17 cellular contexts compared by ENCODE assay signal in the genomic region with DNA sequence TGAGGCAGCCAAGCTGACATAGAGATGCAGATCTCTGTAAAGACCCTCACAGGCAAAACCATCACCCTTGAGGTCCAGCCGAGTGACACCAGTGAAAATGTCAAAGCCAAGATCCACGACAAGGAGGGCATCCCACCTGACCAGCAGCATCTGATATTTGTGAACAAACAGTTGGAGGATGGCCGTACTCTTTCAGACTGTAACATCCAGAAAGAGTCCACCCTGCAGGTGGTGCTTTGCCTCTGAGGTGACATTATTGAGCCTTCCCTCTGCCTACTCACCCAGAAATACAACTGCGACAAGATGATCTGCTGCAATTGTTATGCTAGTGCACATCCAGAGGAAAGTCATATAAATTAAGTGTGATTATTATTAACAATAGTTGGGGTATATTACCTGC. TPM values are rescaled to one million over a fixed set of nuclear protein-coding genes. Genes with fewer than 3 reads are reported as not detected.
DNase-seq lines count a peak whose midpoint lies in the region; ATAC-seq and TF ChIP-seq lines count a peak whose summit lies in the region.
"Had no signal": no experiment of that assay in that cellular context is flagged by ENCODE, and none has a peak within 500 bp of the region (broad histone marks: within the 10 kb centered on the region; RNA-seq: fewer than 3 reads in every experiment).

No MANE protein-coding gene starts in this region.

- no peak overlapping the region for H3K4me3 ChIP-seq in GM23338
- H3K4me3 ChIP-seq: BLaER1 had no signal

- no peak overlapping the region for H2AFZ ChIP-seq in GM23338

- no peaks in the 10 kb centered on the region for H3K27me3 ChIP-seq in GM23338 (ENCODE audit: insufficient read depth)
- H3K27me3 ChIP-seq: BLaER1 had no signal

- no peaks in the 10 kb centered on the region for H3K4me1 ChIP-seq in GM23338 (ENCODE audit: insufficient read depth)
- H3K4me1 ChIP-seq: BLaER1 had no signal

- no peaks in the 10 kb centered on the region for H3K9me3 Mint-ChIP-seq in activated naive CD8-positive, alpha-beta T cell treated with anti-CD3 and anti-CD28 coated beads for 36 hours
- H3K9me3 Mint-ChIP-seq in activated naive CD8-positive, alpha-beta T cell treated with anti-CD3 and anti-CD28 coated beads, Interleukin-2, amount 50 U/mL, for 24 hours, result no peaks in the 10 kb centered on the region
- H3K9me3 Mint-ChIP-seq in GM23338, result no peaks in the 10 kb centered on the region
- H3K9me3 Mint-ChIP-seq in mesothelial cell of epicardium, result no peaks in the 10 kb centered on the region
- H3K9me3 Mint-ChIP-seq: CD4-positive, CD25-positive, alpha-beta regulatory T cell; CD8-positive, alpha-beta memory T cell had no signal

- H3K9me2 ChIP-seq in GM23338 (ENCODE audit: insufficient read depth), result no peaks in the 10 kb centered on the region

- H3K4me3 Mint-ChIP-seq in activated naive CD8-positive, alpha-beta T cell treated with anti-CD3 and anti-CD28 coated beads for 36 hours, result no peak overlapping the region
- H3K4me3 Mint-ChIP-seq in activated naive CD8-positive, alpha-beta T cell treated with anti-CD3 and anti-CD28 coated beads, Interleukin-2, amount 50 U/mL, for 24 hours, result no peak overlapping the region
- no peak overlapping the region for H3K4me3 Mint-ChIP-seq in GM23338
- H3K4me3 Mint-ChIP-seq in mesothelial cell of epicardium, result no peak overlapping the region
- H3K4me3 Mint-ChIP-seq: B cell; CD4-positive, CD25-positive, alpha-beta regulatory T cell; CD8-positive, alpha-beta memory T cell had no signal

- no peaks in the 10 kb centered on the region for H3K79me2 ChIP-seq in GM23338 (replicated peaks; ENCODE audit: insufficient read depth)

- H3F3A ChIP-seq in GM23338 (replicated peaks; ENCODE audit: low read depth), result peaks cover 29% of the 10 kb centered on the region; the same call in 1 of the 2 replicates

- no peaks in the 10 kb centered on the region for H3K4me1 Mint-ChIP-seq in activated naive CD8-positive, alpha-beta T cell treated with anti-CD3 and anti-CD28 coated beads for 36 hours
- no peaks in the 10 kb centered on the region for H3K4me1 Mint-ChIP-seq in activated naive CD8-positive, alpha-beta T cell treated with anti-CD3 and anti-CD28 coated beads, Interleukin-2, amount 50 U/mL, for 24 hours
- H3K4me1 Mint-ChIP-seq in GM23338 (no peaks in the 10 kb centered on the region), mesothelial cell of epicardium (no peaks in the 10 kb centered on the region)
- H3K4me1 Mint-ChIP-seq: B cell; CD8-positive, alpha-beta memory T cell had no signal

- H4K20me1 ChIP-seq in GM23338 (replicated peaks; ENCODE audit: insufficient read depth), result peaks cover 21% of the 10 kb centered on the region
- H4K20me1 ChIP-seq: BLaER1 had no signal

- no peak for ATAC-seq in activated naive CD8-positive, alpha-beta T cell treated with anti-CD3 and anti-CD28 coated beads, Interleukin-2, amount 50 U/mL, for 24 hours
- no peak for ATAC-seq in GM23338
- ATAC-seq in GM21786 (IDR thresholded peaks at IDR 0.05; ENCODE audit: unreplicated experiment), result no peak

- H3K4me2 ChIP-seq in GM23338, result no peak overlapping the region
- H3K4me2 ChIP-seq: BLaER1 had no signal

- H3K27me3 Mint-ChIP-seq in activated naive CD8-positive, alpha-beta T cell treated with anti-CD3 and anti-CD28 coated beads for 36 hours, result no peaks in the 10 kb centered on the region
- no peaks in the 10 kb centered on the region for H3K27me3 Mint-ChIP-seq in activated naive CD8-positive, alpha-beta T cell treated with anti-CD3 and anti-CD28 coated beads, Interleukin-2, amount 50 U/mL, for 24 hours
- no peaks in the 10 kb centered on the region for H3K27me3 Mint-ChIP-seq in GM23338 (ENCODE audit: insufficient read depth, low read depth, poor library complexity)
- H3K27me3 Mint-ChIP-seq in mesothelial cell of epicardium (ENCODE audit: low read depth), result no peaks in the 10 kb centered on the region
- H3K27me3 Mint-ChIP-seq: B cell; CD4-positive, CD25-positive, alpha-beta regulatory T cell; CD8-positive, alpha-beta memory T cell had no signal

- TF ChIP-seq CTCF in GM23338 (conservative IDR thresholded peaks at IDR 0.05; ENCODE audit: low read depth in 2 of 2) (no peak), mesothelial cell of epicardium (IDR thresholded peaks at IDR 0.05; ENCODE audit: unreplicated experiment) (no peak)

- H3K36me3 Mint-ChIP-seq in activated naive CD8-positive, alpha-beta T cell treated with anti-CD3 and anti-CD28 coated beads for 36 hours, result peaks cover 26% of the 10 kb centered on the region
- H3K36me3 Mint-ChIP-seq in activated naive CD8-positive, alpha-beta T cell treated with anti-CD3 and anti-CD28 coated beads, Interleukin-2, amount 50 U/mL, for 24 hours (ENCODE audit: low read depth), result peaks cover 72% of the 10 kb centered on the region
- H3K36me3 Mint-ChIP-seq in GM23338 (ENCODE audit: low read depth), result peaks cover 89% of the 10 kb centered on the region
- H3K36me3 Mint-ChIP-seq in mesothelial cell of epicardium, result peaks cover 68% of the 10 kb centered on the region

- DNase-seq in activated naive CD8-positive, alpha-beta T cell treated with anti-CD3 and anti-CD28 coated beads for 36 hours, result no peak
- no peak for DNase-seq in activated naive CD8-positive, alpha-beta T cell treated with anti-CD3 and anti-CD28 coated beads, Interleukin-2, amount 50 U/mL, for 24 hours
- DNase-seq in GM23338 (ENCODE audit: low spot score) (no peak), cerebellum (ENCODE audit: low spot score) (peak; percentile 57), mesothelial cell of epicardium (ENCODE audit: low spot score in 2 of 2, unreplicated experiment in 2 of 2) (no peak)
- DNase-seq: CD4-positive, CD25-positive, alpha-beta regulatory T cell; CD8-positive, alpha-beta memory T cell; DMS 273 treated with DMSO at 0.1 percent for 48 hours; DMS79; EL; GF-D8; H7; HCEC 1CT had no signal

- H3K27ac Mint-ChIP-seq in activated naive CD8-positive, alpha-beta T cell treated with anti-CD3 and anti-CD28 coated beads for 36 hours, result peak overlapping the region; percentile 12
- H3K27ac Mint-ChIP-seq in activated naive CD8-positive, alpha-beta T cell treated with anti-CD3 and anti-CD28 coated beads, Interleukin-2, amount 50 U/mL, for 24 hours, result no peak overlapping the region
- H3K27ac Mint-ChIP-seq in GM23338, result 0 out of 2 replicates have a peak overlapping the region, but pooled peaks have one; percentile 19
- H3K27ac Mint-ChIP-seq in mesothelial cell of epicardium, result no peak overlapping the region
- H3K27ac Mint-ChIP-seq: B cell; CD4-positive, CD25-positive, alpha-beta regulatory T cell had no signal

- H3K27ac ChIP-seq in GM23338 (ENCODE audit: low read depth), result no peak overlapping the region
- H3K27ac ChIP-seq: BLaER1, C4-2B had no signal

- H3K36me3 ChIP-seq in GM23338 (ENCODE audit: insufficient read depth), result peaks cover 100% of the 10 kb centered on the region

TF ChIP-seq in GM23338, 12 proteins besides CTCF, POLR2A, EP300 and RAD21 (continues in another document):
- no peak for TF ChIP-seq STAT1 (IDR thresholded peaks at IDR 0.05; ENCODE audit: unreplicated experiment)
- no peak for TF ChIP-seq REST (IDR thresholded peaks at IDR 0.05; ENCODE audit: unreplicated experiment)
- TF ChIP-seq ZNF331 (CRISPR knock-in tag; IDR thresholded peaks at IDR 0.05; ENCODE audit: low read depth), result no peak

RNA-seq across cellular contexts. Expression of gene SUPT16H, which starts 15.1 kb away (rescaled TPM):
- 100 to 1,000 TPM; 218 to 221 TPM for total RNA-seq in activated naive CD8-positive, alpha-beta T cell treated with anti-CD3 and anti-CD28 coated beads for 36 hours
- total RNA-seq in GM23338 (2014; rRNA removed; shearing (Covaris generic)), result 154 and 187 TPM in 2 replicates
- 260 and 268 TPM in 2 replicates for polyA plus RNA-seq in GM23338 (2016; fragmentation: Nextera tagmentation; extraction: Ambion mirVana)
- 71.2 TPM for total RNA-seq in cerebellum
- 102 to 107 TPM (median 104 TPM) in 3 replicates for total RNA-seq in mesothelial cell of epicardium

RNA-seq across cellular contexts. Expression of gene CHD8, which starts 57.0 kb away (rescaled TPM):
- total RNA-seq in activated naive CD8-positive, alpha-beta T cell treated with anti-CD3 and anti-CD28 coated beads for 36 hours, result 10 to 100 TPM; 78.5 to 86.2 TPM
- total RNA-seq in GM23338 (2014; rRNA removed; shearing (Covaris generic)), result 97.2 and 129 TPM in 2 replicates
- 95.5 and 96.2 TPM in 2 replicates for polyA plus RNA-seq in GM23338 (2016; fragmentation: Nextera tagmentation; extraction: Ambion mirVana)
- total RNA-seq in cerebellum, result 81.8 TPM
- 123 to 126 TPM (median 124 TPM) in 3 replicates for total RNA-seq in mesothelial cell of epicardium

Comparison
In these comparisons a context has a peak if more than half of its experiments do, and no peak if none do; other contexts are left out.
1. H3K27ac Mint-ChIP-seq: peak in activated naive CD8-positive, alpha-beta T cell treated with anti-CD3 and anti-CD28 coated beads for 36 hours (single experiment) and GM23338 (single experiment); none in activated naive CD8-positive, alpha-beta T cell treated with anti-CD3 and anti-CD28 coated beads, Interleukin-2, amount 50 U/mL, for 24 hours (single experiment) and mesothelial cell of epicardium (single experiment).